In genomic region chrX:11427082-11428033, GRCh38 we compare ENCODE assay signal across 8 cellular contexts.
A peak's percentile ranks its signal among the peaks of the same experiment; 100 is the strongest.
DNase-seq lines count a peak whose midpoint lies in the region; ATAC-seq, FAIRE-seq and TF ChIP-seq lines count a peak whose summit lies in the region.

No MANE protein-coding gene starts in this region.

- no peak for DNase-seq in esophagus squamous epithelium (lab: John Stamatoyannopoulos, UW)
- peak; percentile 43 for DNase-seq in nephron progenitor cell
- DNase-seq in D721Med (ENCODE audit: insufficient read length, low spot score) = no peak
- no peak for DNase-seq in UCSD-AML1 (lab: John Stamatoyannopoulos, UW; ENCODE audit: unreplicated experiment)

- peaks cover 13% of the 10 kb centered on the region for H3K4me1 Mint-ChIP-seq in nephron progenitor cell

- TF ChIP-seq CTCF in esophagus squamous epithelium (IDR thresholded peaks at IDR 0.05) = peak in 2 of 6 experiments; percentile 20 to 23
- TF ChIP-seq CTCF in nephron progenitor cell (IDR thresholded peaks at IDR 0.05) = peak; percentile 15
- TF ChIP-seq CTCF in D721Med (IDR thresholded peaks at IDR 0.05; ENCODE audit: insufficient read depth, missing control alignments) = no peak

- H3K4me3 ChIP-seq in GM08714 (ENCODE audit: low read length) (peak overlapping the region; percentile 31; the same call in 1 of the 2 replicates), HUES6 (ENCODE audit: low read depth, low read length) (peak overlapping the region; percentile 77), esophagus squamous epithelium (peak overlapping the region; percentile 35 to 65 (median 51))

- H3K9me3 ChIP-seq in HUES6 (ENCODE audit: control insufficient read depth, insufficient read depth, low read depth, low read length) (no peaks in the 10 kb centered on the region), esophagus squamous epithelium (no peaks in the 10 kb centered on the region)

- H3K27me3 ChIP-seq in HUES6 (ENCODE audit: control insufficient read depth, insufficient read depth, low read length) (peaks cover 72% of the 10 kb centered on the region), esophagus squamous epithelium (no peaks in the 10 kb centered on the region)

- H3K9ac ChIP-seq in HUES6 (ENCODE audit: low read length) = peak overlapping the region; percentile 52

- no peak overlapping the region for H3K27ac Mint-ChIP-seq in nephron progenitor cell

- H3K36me3 Mint-ChIP-seq in nephron progenitor cell (ENCODE audit: low read depth) = peaks cover 4% of the 10 kb centered on the region

- H3K4me1 ChIP-seq in HUES6 (ENCODE audit: control insufficient read depth, insufficient read depth, low read length) = 0 out of 2 replicates have a peak, but pooled peaks cover 4% of the 10 kb centered on the region
- H3K4me1 ChIP-seq in esophagus squamous epithelium = peaks cover 0 to 19% (median 0%) of the 10 kb centered on the region in 3 donors

- FAIRE-seq in D721Med (lab: Jason Lieb, UNC) = no peak

- H3K9me3 Mint-ChIP-seq in nephron progenitor cell = peaks cover 27% of the 10 kb centered on the region

- no peak for ATAC-seq in activated CD4-positive, CD25-positive, alpha-beta regulatory T cell treated with anti-CD3 and anti-CD28 coated beads, Interleukin-2, amount 50 U/mL, for 24 hours
- no peak for ATAC-seq in HG02763 (IDR thresholded peaks at IDR 0.05; ENCODE audit: unreplicated experiment)

- intact Hi-C loops in esophagus squamous epithelium (cut with DNase I) = no loop called here

- peak overlapping the region; percentile 67 for H3K4me3 Mint-ChIP-seq in nephron progenitor cell

- H3K27ac ChIP-seq in HUES6 (ENCODE audit: low read depth, low read length) = no peak overlapping the region
- H3K27ac ChIP-seq in esophagus squamous epithelium = peak overlapping the region; percentile 51 to 79 (median 74)

- no peak for TF ChIP-seq POLR2A in esophagus squamous epithelium (IDR thresholded peaks at IDR 0.05)

- no peaks in the 10 kb centered on the region for H3K36me3 ChIP-seq in HUES6 (ENCODE audit: control insufficient read depth, insufficient read depth, low read length)
- no peaks in the 10 kb centered on the region for H3K36me3 ChIP-seq in esophagus squamous epithelium

- H3K27me3 Mint-ChIP-seq in nephron progenitor cell (ENCODE audit: low read depth, poor library complexity) = peaks cover 55% of the 10 kb centered on the region

- WGBS in esophagus squamous epithelium, 2 donors = 0 to 53% methylated on average over 1 to 19 of the region's 72 CpGs
